14 cellular contexts compared by ENCODE assay signal in genomic region chr4:6676722-6677558, GRCh38. TPM values are rescaled to one million over a fixed set of nuclear protein-coding genes. Genes with fewer than 3 reads are reported as not detected.
DNase-seq lines count a peak whose midpoint lies in the region; ATAC-seq and TF ChIP-seq lines count a peak whose summit lies in the region.
"Had no signal": no experiment of that assay in that cellular context is flagged by ENCODE, and none has a peak within 500 bp of the region (broad histone marks: within the 10 kb centered on the region; RNA-seq: fewer than 3 reads in every experiment).

No MANE protein-coding gene starts in this region.

- CTCF ChIA-PET in PC-9 (lab: Charles Lee): interaction anchor here (1.4 kb wide), 1 partner anchor 11 kb away, joined by 8 read pairs; no protein-coding TSS in a partner anchor

- H3K9me2 ChIP-seq in PC-9 (ENCODE audit: insufficient read depth): no peaks in the 10 kb centered on the region

- no peak overlapping the region for H3K27ac Mint-ChIP-seq in endodermal cell
- H3K27ac Mint-ChIP-seq: mesothelial cell of epicardium had no signal

- intact Hi-C loops in PC-9 (cut with micrococcal nuclease; ENCODE audit: unreplicated experiment): no loop called here

- H3K4me2 ChIP-seq in PC-9 (peak overlapping the region; percentile 97), skeletal muscle satellite cell (ENCODE audit: low read length) (peak overlapping the region; percentile 6)

- POLR2A ChIA-PET in PC-9 (lab: Charles Lee; ENCODE audit: unreplicated experiment): no interaction called here

- H3K36me3 ChIP-seq in PC-9 (ENCODE audit: low read depth) (peaks cover 11% of the 10 kb centered on the region; the same call in 1 of the 2 replicates), endodermal cell (ENCODE audit: control insufficient read depth, insufficient read depth, low read length) (peaks cover 24% of the 10 kb centered on the region), skeletal muscle satellite cell (ENCODE audit: insufficient read depth, low read length) (peaks cover 3% of the 10 kb centered on the region)

- H3K4me3 ChIP-seq in PC-9 (peak overlapping the region; percentile 62; the same call in 1 of the 2 replicates), endodermal cell (ENCODE audit: low read length) (peak overlapping the region; percentile 86), skeletal muscle satellite cell (ENCODE audit: low read length) (no peak overlapping the region)

- peaks cover 32% of the 10 kb centered on the region for H3K79me2 ChIP-seq in PC-9 (ENCODE audit: low read depth)

- TF ChIP-seq CTCF in PC-9 (conservative IDR thresholded peaks at IDR 0.05): no peak
- no peak for TF ChIP-seq CTCF in endodermal cell (conservative IDR thresholded peaks at IDR 0.05)

- H3K27me3 Mint-ChIP-seq in activated T-cell treated with anti-CD3 and anti-CD28 coated beads, Interleukin-2, amount 50 U/mL, for 4 hours (ENCODE audit: low read depth): no peaks in the 10 kb centered on the region
- H3K27me3 Mint-ChIP-seq in endodermal cell (ENCODE audit: insufficient read depth): peaks cover 6% of the 10 kb centered on the region

- H3K27ac ChIP-seq in PC-9 (no peak overlapping the region), endodermal cell (ENCODE audit: low read depth, low read length) (no peak overlapping the region)

- H3K4me1 Mint-ChIP-seq in activated T-cell treated with anti-CD3 and anti-CD28 coated beads, Interleukin-2, amount 50 U/mL, for 4 hours (ENCODE audit: low read depth): peaks cover 47% of the 10 kb centered on the region
- H3K4me1 Mint-ChIP-seq in endodermal cell: peaks cover 22% of the 10 kb centered on the region

- H3K9me3 Mint-ChIP-seq in activated T-cell treated with anti-CD3 and anti-CD28 coated beads, Interleukin-2, amount 50 U/mL, for 4 hours: peaks cover 6% of the 10 kb centered on the region
- H3K9me3 Mint-ChIP-seq in endodermal cell: peaks cover 5% of the 10 kb centered on the region

- H3K9me3 ChIP-seq in PC-9 (ENCODE audit: insufficient read depth, low read depth) (no peaks in the 10 kb centered on the region), endodermal cell (ENCODE audit: control insufficient read depth, low read length) (no peaks in the 10 kb centered on the region), skeletal muscle satellite cell (replicated peaks; ENCODE audit: low read length) (no peaks in the 10 kb centered on the region)

- peaks cover 21% of the 10 kb centered on the region for H3K4me1 ChIP-seq in PC-9 (replicated peaks; ENCODE audit: insufficient read depth)
- H3K4me1 ChIP-seq in endodermal cell (ENCODE audit: control insufficient read depth, insufficient read depth, low read length): no peaks in the 10 kb centered on the region
- H3K4me1 ChIP-seq in skeletal muscle satellite cell (ENCODE audit: control insufficient read depth, insufficient read depth, low read length): peaks cover 17% of the 10 kb centered on the region

- H3K4me3 Mint-ChIP-seq in activated T-cell treated with anti-CD3 and anti-CD28 coated beads, Interleukin-2, amount 50 U/mL, for 4 hours: peak overlapping the region; percentile 97
- peak overlapping the region; percentile 5 for H3K4me3 Mint-ChIP-seq in endodermal cell

- no peak overlapping the region for H2AFZ ChIP-seq in PC-9

- ATAC-seq in activated T-cell treated with anti-CD3 and anti-CD28 coated beads, Interleukin-2, amount 50 U/mL, for 4 hours: no peak
- no peak for ATAC-seq in GM18868 (IDR thresholded peaks at IDR 0.05; ENCODE audit: unreplicated experiment)

- WGBS in endodermal cell (ENCODE audit: insufficient coverage in 1 of 2, insufficient read length in 1 of 2), 2 experiments: 94 to 96% methylated on average over 12 to 19 of the region's 21 CpGs

- peaks cover 23% of the 10 kb centered on the region for H4K20me1 ChIP-seq in PC-9 (ENCODE audit: insufficient read depth)

- BruUV-seq in PC-9 (replicated peaks; lab: Mats Ljungman, UMichigan): no TSS peak

- peaks cover 14% of the 10 kb centered on the region; the same call in 1 of the 2 replicates for H3F3A ChIP-seq in PC-9 (ENCODE audit: insufficient read depth, low read depth)

- H3K36me3 Mint-ChIP-seq in activated T-cell treated with anti-CD3 and anti-CD28 coated beads, Interleukin-2, amount 50 U/mL, for 4 hours (ENCODE audit: insufficient read depth): peaks cover 47% of the 10 kb centered on the region
- peaks cover 28% of the 10 kb centered on the region for H3K36me3 Mint-ChIP-seq in endodermal cell (ENCODE audit: low read depth)

- H3K27me3 ChIP-seq in PC-9 (ENCODE audit: insufficient read depth, low read depth): no peaks in the 10 kb centered on the region
- no peaks in the 10 kb centered on the region for H3K27me3 ChIP-seq in endodermal cell (ENCODE audit: control insufficient read depth, insufficient read depth, low read length, poor library complexity, severe bottlenecking)
- H3K27me3 ChIP-seq in skeletal muscle satellite cell (ENCODE audit: control insufficient read depth, insufficient read depth, low read length): no peaks in the 10 kb centered on the region

- DNase-seq in activated T-cell treated with anti-CD3 and anti-CD28 coated beads, Interleukin-2, amount 50 U/mL, for 4 hours: no peak
- no peak for DNase-seq in activated T-cell treated with anti-CD3 and anti-CD28 coated beads for 4 hours
- no peak for DNase-seq in PC-9
- DNase-seq in endodermal cell: no peak
- no peak for DNase-seq in AG20443 (ENCODE audit: low spot score)
- DNase-seq in SHP77 treated with DMSO at 0.1 percent for 48 hours (lab: John Stamatoyannopoulos, UW): no peak
- DNase-seq: activated CD4-positive, alpha-beta T cell treated with anti-CD3 and anti-CD28 coated beads, Interleukin-2, amount 50 U/mL, for 4 hours; NCI-H2171; SHP77 had no signal

- H3K9ac ChIP-seq in endodermal cell (ENCODE audit: extremely low read depth, low read length, poor library complexity, severe bottlenecking): no peak overlapping the region
- peak overlapping the region; percentile 22 for H3K9ac ChIP-seq in skeletal muscle satellite cell (ENCODE audit: low read depth, low read length)

RNA-seq across cellular contexts. Expression of gene S100P, which starts 16.7 kb away (rescaled TPM):
- 1 to 10 TPM in 2 of 3 donors, not detected in 1; 1.3 to 2.8 TPM for total RNA-seq in activated T-cell treated with anti-CD3 and anti-CD28 coated beads, Interleukin-2, amount 50 U/mL, for 4 hours
- total RNA-seq in PC-9 (2021): 480 and 837 TPM in 2 replicates
- total RNA-seq in endodermal cell: not detected
- polyA plus RNA-seq in endodermal cell (2013, experiment 1 of 2): not detected
- polyA plus RNA-seq in endodermal cell (2013, experiment 2 of 2): not detected
- under 0.01 and 0.22 TPM in 2 replicates for total RNA-seq in skeletal muscle satellite cell (2012; rRNA removed)
- total RNA-seq: fibroblast of villous mesenchyme, HT1080 had no signal

RNA-seq across cellular contexts. Expression of gene MRFAP1L1, which starts 32.7 kb away (rescaled TPM):
- total RNA-seq in activated T-cell treated with anti-CD3 and anti-CD28 coated beads, Interleukin-2, amount 50 U/mL, for 4 hours: 10 to 100 TPM; 47.0 to 53.2 (median 52.4) TPM
- 51.4 and 52.1 TPM in 2 replicates for total RNA-seq in PC-9 (2021)
- total RNA-seq in endodermal cell: 10 to 100 TPM; 45.0 to 50.2 TPM
- 64.3 TPM for polyA plus RNA-seq in endodermal cell (2013, experiment 1 of 2)
- polyA plus RNA-seq in endodermal cell (2013, experiment 2 of 2): 53.7 TPM
- total RNA-seq in skeletal muscle satellite cell (2012; rRNA removed): 31.7 and 33.5 TPM in 2 replicates

RNA-seq across cellular contexts. Expression of gene MRFAP1, which starts 36.5 kb away (rescaled TPM):
- 100 to 1,000 TPM; 116 to 134 (median 128) TPM for total RNA-seq in activated T-cell treated with anti-CD3 and anti-CD28 coated beads, Interleukin-2, amount 50 U/mL, for 4 hours
- 278 and 291 TPM in 2 replicates for total RNA-seq in PC-9 (2021)
- total RNA-seq in endodermal cell: 100 to 1,000 TPM; 231 to 239 TPM
- 248 TPM for polyA plus RNA-seq in endodermal cell (2013, experiment 1 of 2)
- 221 TPM for polyA plus RNA-seq in endodermal cell (2013, experiment 2 of 2)
- 96.6 and 106 TPM in 2 replicates for total RNA-seq in skeletal muscle satellite cell (2012; rRNA removed)

RNA-seq across cellular contexts. Expression of gene BLOC1S4, which starts 39.0 kb away (rescaled TPM):
- total RNA-seq in activated T-cell treated with anti-CD3 and anti-CD28 coated beads, Interleukin-2, amount 50 U/mL, for 4 hours: 10 to 100 TPM; 24.4 to 27.4 (median 26.0) TPM
- 11.7 and 13.9 TPM in 2 replicates for total RNA-seq in PC-9 (2021)
- total RNA-seq in endodermal cell: 10 to 100 TPM; 18.8 to 26.5 TPM
- 21.0 TPM for polyA plus RNA-seq in endodermal cell (2013, experiment 1 of 2)
- polyA plus RNA-seq in endodermal cell (2013, experiment 2 of 2): 18.1 TPM
- 13.1 and 14.2 TPM in 2 replicates for total RNA-seq in skeletal muscle satellite cell (2012; rRNA removed)

Comparison
In these comparisons a context has a peak if more than half of its experiments do, and no peak if none do; other contexts are left out.
1. RNA of gene S100P, which starts 16.7 kb away (total RNA-seq): 480 to 837 TPM in PC-9; 1.3 to 2.8 TPM in activated T-cell treated with anti-CD3 and anti-CD28 coated beads, Interleukin-2, amount 50 U/mL, for 4 hours and not detected in endodermal cell; every median in the first group is over 100 times any median in the second.